ENCODE assay signal across 1 cellular context in genomic region chr6:143609501-143609900, GRCh38.
TF ChIP-seq lines count a peak whose summit lies in the region.

No MANE protein-coding gene starts in this region.

TF ChIP-seq in IMR-90, 13 proteins besides CTCF, POLR2A, EP300 and RAD21 (continued from another document):
- no peak for TF ChIP-seq USF2 (IDR thresholded peaks at IDR 0.05; ENCODE audit: low read depth, low read length)
